In the genomic region with DNA sequence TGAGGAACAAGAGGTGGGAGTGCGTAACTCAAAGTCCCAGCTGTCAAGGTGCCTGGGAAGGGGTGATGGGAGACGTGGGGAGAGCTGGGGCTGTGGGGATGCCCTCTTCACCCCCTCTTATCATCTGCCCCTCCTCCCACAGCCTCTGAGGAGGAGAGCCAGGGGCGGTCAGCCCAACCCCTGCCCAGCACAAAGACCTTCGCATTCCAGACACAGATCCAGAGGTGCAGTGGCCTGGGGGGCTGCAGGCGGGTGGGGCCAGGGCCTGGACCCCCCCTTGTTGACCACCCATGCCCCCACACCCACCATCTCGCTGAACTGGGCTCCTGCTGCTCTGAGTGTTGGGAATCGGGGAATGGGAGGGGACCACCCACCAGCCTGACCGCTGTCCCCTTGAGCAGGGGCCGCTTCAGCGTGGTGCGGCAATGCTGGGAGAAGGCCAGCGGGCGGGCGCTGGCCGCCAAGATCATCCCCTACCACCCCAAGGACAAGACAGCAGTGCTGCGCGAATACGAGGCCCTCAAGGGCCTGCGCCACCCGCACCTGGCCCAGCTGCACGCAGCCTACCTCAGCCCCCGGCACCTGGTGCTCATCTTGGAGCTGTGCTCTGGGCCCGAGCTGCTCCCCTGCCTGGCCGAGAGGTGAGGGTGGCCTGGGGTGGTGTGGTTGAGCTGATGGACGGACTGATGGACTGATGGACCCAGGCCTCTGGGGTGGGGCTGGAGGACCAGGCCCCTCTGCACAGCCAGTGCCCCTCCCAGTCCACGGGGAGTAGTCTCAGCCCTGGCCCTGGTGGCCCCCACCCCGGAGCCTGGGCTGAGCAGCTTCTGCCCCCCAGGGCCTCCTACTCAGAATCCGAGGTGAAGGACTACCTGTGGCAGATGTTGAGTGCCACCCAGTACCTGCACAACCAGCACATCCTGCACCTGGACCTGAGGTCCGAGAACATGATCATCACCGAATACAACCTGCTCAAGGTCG, we compare ENCODE assay signal across 19 cellular contexts. TPM values are rescaled to one million over a fixed set of nuclear protein-coding genes. Genes with fewer than 3 reads are reported as not detected.
A peak's percentile ranks its signal among the peaks of the same experiment; 100 is the strongest.
DNase-seq lines count a peak whose midpoint lies in the region; ATAC-seq and TF ChIP-seq lines count a peak whose summit lies in the region.
"Had no signal": no experiment of that assay in that cellular context is flagged by ENCODE, and none has a peak within 500 bp of the region (broad histone marks: within the 10 kb centered on the region; RNA-seq: fewer than 3 reads in every experiment).

No MANE protein-coding gene starts in this region.

- no peak overlapping the region for H2BK12ac ChIP-seq in H9 (ENCODE audit: insufficient read length, low read depth, low read length)

- no CpG with 5 or more reads among the region's 31 CpGs for WGBS in H9 (ENCODE audit: extremely low coverage, insufficient read length, low lambda C conversion rate)

- H2AFZ ChIP-seq in H9 (ENCODE audit: low read length) (no peak overlapping the region), neural progenitor cell (replicated peaks) (no peak overlapping the region)

- no peak overlapping the region for H3K4me3 ChIP-seq in neural progenitor cell

- ATAC-seq in effector memory CD8-positive, alpha-beta T cell (replicated peaks), result no peak
- ATAC-seq: activated T-cell treated with anti-CD3 and anti-CD28 coated beads, Interleukin-2, amount 50 U/mL, for 72 hours had no signal

- H3F3A ChIP-seq in neural progenitor cell (ENCODE audit: low read depth), result no peaks in the 10 kb centered on the region

- peak overlapping the region; percentile 49 for H3K4me2 ChIP-seq in H9 (ENCODE audit: insufficient read depth, insufficient read length, low read length)
- H3K4me2 ChIP-seq in neural progenitor cell, result no peak overlapping the region

- no peak overlapping the region for H3T11ph ChIP-seq in H9 (ENCODE audit: low read length)

- DNase-seq in 8988T, result peak; percentile 22
- no peak for DNase-seq in H9
- DNase-seq in glutamatergic neuron, result no peak
- DNase-seq in neural progenitor cell (ENCODE audit: low spot score), result no peak
- DNase-seq in nucleus accumbens (lab: John Stamatoyannopoulos, UW), result no peak
- no peak for DNase-seq in GM10266 (ENCODE audit: extremely low spot score)
- DNase-seq in effector memory CD8-positive, alpha-beta T cell, result no peak
- DNase-seq in mesenteric fat pad (ENCODE audit: low spot score), result no peak
- DNase-seq: activated CD4-positive, alpha-beta T cell treated with anti-CD3 and anti-CD28 coated beads for 4 hours; activated T-cell treated with anti-CD3 and anti-CD28 coated beads, Interleukin-2, amount 50 U/mL, for 72 hours; colonic mucosa; DMS79 treated with DMSO at 0.1 percent for 48 hours; Karpas-422; NCI-H1436 treated with DMSO at 0.1 percent for 48 hours; NK-92 treated with Interleukin-12 subunit alpha and Interleukin-12 subunit beta, amount 100 ng/mL, for 24 hours; T-helper 9 cell had no signal

- H2BK5ac ChIP-seq in H9 (ENCODE audit: insufficient read length, low read length), result no peak overlapping the region

- no peak overlapping the region for H2BK120ac ChIP-seq in H9 (ENCODE audit: low read depth, low read length, poor library complexity, severe bottlenecking)

- no peak overlapping the region for H3K27ac ChIP-seq in H9 (ENCODE audit: insufficient read length, low read depth, low read length)
- H3K27ac ChIP-seq in neural progenitor cell, result no peak overlapping the region
- H3K27ac ChIP-seq: colonic mucosa had no signal

- no peak overlapping the region for H3K9ac ChIP-seq in H9 (ENCODE audit: extremely low read depth, insufficient read length, low read length)
- H3K9ac ChIP-seq in neural progenitor cell, result no peak overlapping the region

- H3K27me3 Mint-ChIP-seq in H9 (ENCODE audit: low read depth), result peaks cover 41% of the 10 kb centered on the region
- peaks cover 12% of the 10 kb centered on the region for H3K27me3 Mint-ChIP-seq in glutamatergic neuron (ENCODE audit: unreplicated experiment)
- H3K27me3 Mint-ChIP-seq in neural progenitor cell (ENCODE audit: insufficient read depth, low read depth), result peaks cover 14% of the 10 kb centered on the region
- H3K27me3 Mint-ChIP-seq in effector memory CD8-positive, alpha-beta T cell, result peaks cover 21 to 39% of the 10 kb centered on the region in 2 donors

- no peaks in the 10 kb centered on the region for H3K4me1 ChIP-seq in H9 (ENCODE audit: insufficient read depth, low read length)
- peaks cover 5% of the 10 kb centered on the region for H3K4me1 ChIP-seq in neural progenitor cell

- no peak overlapping the region for H2BK15ac ChIP-seq in H9 (ENCODE audit: low read depth, low read length)

- H3K18ac ChIP-seq in H9 (ENCODE audit: insufficient read length, low read depth, low read length), result no peak overlapping the region

- no peak overlapping the region for H2BK20ac ChIP-seq in H9 (ENCODE audit: low read depth, low read length, poor library complexity, severe bottlenecking)

- no peak overlapping the region for H2AK5ac ChIP-seq in H9 (ENCODE audit: insufficient read length, low read length)

- no peak overlapping the region for H4K8ac ChIP-seq in H9 (replicated peaks; ENCODE audit: insufficient read length, low read depth, low read length)

- H3K36me3 ChIP-seq in neural progenitor cell, result no peaks in the 10 kb centered on the region
- H3K36me3 ChIP-seq: ascending aorta, colonic mucosa had no signal

- no peak overlapping the region for H3K56ac ChIP-seq in H9 (ENCODE audit: insufficient read length, low read depth, low read length)

- no peaks in the 10 kb centered on the region for H3K9me3 ChIP-seq in H9 (ENCODE audit: control insufficient read depth, low read depth, low read length)
- no peaks in the 10 kb centered on the region for H3K9me3 ChIP-seq in neural progenitor cell (ENCODE audit: low read depth)
- H3K9me3 ChIP-seq: ascending aorta, colonic mucosa had no signal

- no peak overlapping the region for H3K23ac ChIP-seq in H9 (ENCODE audit: insufficient read length, low read depth, low read length)

- H3K79me1 ChIP-seq in H9 (ENCODE audit: insufficient read depth, low read depth, low read length, poor library complexity, severe bottlenecking), result no peaks in the 10 kb centered on the region

- no peak overlapping the region for H4K91ac ChIP-seq in H9 (ENCODE audit: insufficient read length, low read depth, low read length)

- H3K4me1 Mint-ChIP-seq in H9 (peaks cover 9 to 17% of the 10 kb centered on the region in 2 experiments), glutamatergic neuron (ENCODE audit: low read depth, unreplicated experiment) (no peaks in the 10 kb centered on the region), neural progenitor cell (peaks cover 5% of the 10 kb centered on the region)
- peaks cover 6 to 7% of the 10 kb centered on the region in 2 donors for H3K4me1 Mint-ChIP-seq in effector memory CD8-positive, alpha-beta T cell (ENCODE audit: low read depth in 2 of 2)

- H3K4me3 Mint-ChIP-seq in H9 (peak overlapping the region; percentile 54 to 73; a peak in 4 of 5 replicates), glutamatergic neuron (ENCODE audit: unreplicated experiment) (peak overlapping the region; percentile 34), neural progenitor cell (peak overlapping the region; percentile 71)
- peak overlapping the region in 1 of 2 donors; percentile 25 for H3K4me3 Mint-ChIP-seq in effector memory CD8-positive, alpha-beta T cell

- H3K79me2 ChIP-seq in H9 (ENCODE audit: insufficient read depth, low read length) (no peaks in the 10 kb centered on the region), neural progenitor cell (ENCODE audit: low read depth) (no peaks in the 10 kb centered on the region)

- H4K5ac ChIP-seq in H9 (ENCODE audit: insufficient read length, low read depth, low read length), result no peak overlapping the region

- H3K27me3 ChIP-seq in H9 (ENCODE audit: insufficient read depth, low read length) (peaks cover 9% of the 10 kb centered on the region; the same call in 1 of the 2 replicates), neural progenitor cell (peaks cover 44% of the 10 kb centered on the region)
- H3K27me3 ChIP-seq: ascending aorta, colonic mucosa had no signal

- H3K4ac ChIP-seq in H9 (ENCODE audit: low read depth, low read length), result no peak overlapping the region

- H3K9me3 Mint-ChIP-seq in H9, result no peaks in the 10 kb centered on the region
- peaks cover 7% of the 10 kb centered on the region for H3K9me3 Mint-ChIP-seq in glutamatergic neuron (ENCODE audit: unreplicated experiment)
- no peaks in the 10 kb centered on the region for H3K9me3 Mint-ChIP-seq in neural progenitor cell
- no peaks in the 10 kb centered on the region for H3K9me3 Mint-ChIP-seq in effector memory CD8-positive, alpha-beta T cell
- H3K9me3 Mint-ChIP-seq: activated T-cell treated with anti-CD3 and anti-CD28 coated beads, Interleukin-2, amount 50 U/mL, for 72 hours had no signal

- H3K27ac Mint-ChIP-seq in H9 (no peak overlapping the region), glutamatergic neuron (ENCODE audit: unreplicated experiment) (no peak overlapping the region), neural progenitor cell (no peak overlapping the region)
- H3K27ac Mint-ChIP-seq in effector memory CD8-positive, alpha-beta T cell, result no peak overlapping the region
- H3K27ac Mint-ChIP-seq: activated T-cell treated with anti-CD3 and anti-CD28 coated beads, Interleukin-2, amount 50 U/mL, for 72 hours had no signal

- H4K20me1 ChIP-seq in H9 (ENCODE audit: control insufficient read depth, insufficient read depth, insufficient read length), result no peaks in the 10 kb centered on the region
- peaks cover 16% of the 10 kb centered on the region for H4K20me1 ChIP-seq in neural progenitor cell (ENCODE audit: low read depth)

- no peak overlapping the region for H3K14ac ChIP-seq in H9 (ENCODE audit: insufficient read depth, low read length)

- peaks cover 12% of the 10 kb centered on the region for H3K23me2 ChIP-seq in H9 (ENCODE audit: insufficient read length, low read depth, low read length, poor library complexity, severe bottlenecking)

- H3K36me3 Mint-ChIP-seq in H9 (ENCODE audit: insufficient read depth in 1 of 3, low read depth in 3 of 3) (no peaks in the 10 kb centered on the region), glutamatergic neuron (ENCODE audit: unreplicated experiment) (no peaks in the 10 kb centered on the region), neural progenitor cell (no peaks in the 10 kb centered on the region)
- H3K36me3 Mint-ChIP-seq in effector memory CD8-positive, alpha-beta T cell (ENCODE audit: insufficient read depth), result no peaks in the 10 kb centered on the region

- TF ChIP-seq CTCF in H9 (conservative IDR thresholded peaks at IDR 0.05), result no peak
- no peak for TF ChIP-seq CTCF in glutamatergic neuron (IDR thresholded peaks at IDR 0.05; ENCODE audit: partially characterized antibody, unreplicated experiment)
- no peak for TF ChIP-seq CTCF in neural progenitor cell (IDR thresholded peaks at IDR 0.05)
- no peak for TF ChIP-seq CTCF in GM10266 (IDR thresholded peaks at IDR 0.05; ENCODE audit: control insufficient read depth, insufficient read depth, low read depth, missing control alignments)

RNA-seq across cellular contexts. Expression of a gene that starts 29.7 kb away (rescaled TPM):
- total RNA-seq in H9 (2021) (38.1 and 41.4 TPM in 2 replicates), glutamatergic neuron (ENCODE audit: unreplicated experiment) (41.0 TPM), neural progenitor cell (ENCODE audit: low replicate concordance) (13.7 and 24.9 TPM in 2 replicates), mesenteric fat pad (12.2 TPM)

RNA-seq across cellular contexts. Expression of a gene that starts 39.7 kb away (rescaled TPM):
- total RNA-seq in H9 (2021) (2.8 TPM in 2 replicates), glutamatergic neuron (ENCODE audit: unreplicated experiment) (not detected), neural progenitor cell (ENCODE audit: low replicate concordance) (2.9 and 5.0 TPM in 2 replicates), mesenteric fat pad (not detected)
- total RNA-seq: ascending aorta, glomerular endothelial cell, pulmonary artery endothelial cell had no signal
